In genomic region chr10:43396928-43397624, GRCh38 we compare ENCODE assay signal across 8 cellular contexts. TPM values are rescaled to one million over a fixed set of nuclear protein-coding genes. Genes with fewer than 3 reads are reported as not detected.
A peak's percentile ranks its signal among the peaks of the same experiment; 100 is the strongest.
DNase-seq lines count a peak whose midpoint lies in the region; ATAC-seq and TF ChIP-seq lines count a peak whose summit lies in the region.

No MANE protein-coding gene starts in this region.

- H3K4me2 ChIP-seq in osteoblast (ENCODE audit: insufficient read depth, low read length), result peak overlapping the region; percentile 81

- peaks cover 17% of the 10 kb centered on the region for H3K4me1 Mint-ChIP-seq in glutamatergic neuron (ENCODE audit: low read depth, unreplicated experiment)

- peak overlapping the region; percentile 56 for H2AFZ ChIP-seq in osteoblast (ENCODE audit: low read length)

- H4K20me1 ChIP-seq in osteoblast (ENCODE audit: insufficient read depth, low read length), result peaks cover 76% of the 10 kb centered on the region

- H3K27me3 Mint-ChIP-seq in glutamatergic neuron (ENCODE audit: unreplicated experiment), result peaks cover 13% of the 10 kb centered on the region

- in situ Hi-C loops in SK-MEL-5 (cut with HindIII; ENCODE audit: low pct_unique_long_range_greater_than_20kb, low sequenced_read_pairs), result no loop called here
- in situ Hi-C loops in transverse colon (cut with MboI; ENCODE audit: low pct_ligation_motif_present in 1 of 4, low pct_unique_long_range_greater_than_20kb in 1 of 4, low sequenced_read_pairs in 3 of 4), result loop anchor here in 1 of 4 donors (5.0 kb wide), 1 partner anchor 55 kb away; no protein-coding TSS in a partner anchor

- H3K27ac ChIP-seq in osteoblast (ENCODE audit: low read depth, low read length) (peak overlapping the region; percentile 57), transverse colon (peak overlapping the region; percentile 98 to 100 (median 99))

- 0% methylated on average over 47 of the region's 70 CpGs; no CpG with 5 or more reads in 1 of the 2 donors for WGBS in transverse colon (ENCODE audit: low coverage in 1 of 2), 2 donors

- H3K36me3 Mint-ChIP-seq in activated naive CD4-positive, alpha-beta T cell treated with anti-CD3 and anti-CD28 coated beads, Interleukin-2, amount 50 U/mL, for 72 hours, result peaks cover 45 to 50% of the 10 kb centered on the region in 2 donors
- peaks cover 4% of the 10 kb centered on the region for H3K36me3 Mint-ChIP-seq in glutamatergic neuron (ENCODE audit: unreplicated experiment)

- H3K27me3 ChIP-seq in osteoblast (ENCODE audit: insufficient read depth, low read length) (no peaks in the 10 kb centered on the region), transverse colon (no peaks in the 10 kb centered on the region)

- H3K4me3 ChIP-seq in osteoblast (ENCODE audit: insufficient read depth, low read length), result peak overlapping the region; percentile 77
- peak overlapping the region; percentile 62 to 86 (median 69) for H3K4me3 ChIP-seq in transverse colon

- TF ChIP-seq CTCF in glutamatergic neuron (IDR thresholded peaks at IDR 0.05; ENCODE audit: partially characterized antibody, unreplicated experiment) (no peak), osteoblast (IDR thresholded peaks at IDR 0.05; ENCODE audit: extremely low read depth, low read depth, low read length) (no peak), transverse colon (IDR thresholded peaks at IDR 0.05) (no peak)

- H3K36me3 ChIP-seq in osteoblast (ENCODE audit: insufficient read depth, low read length), result peaks cover 31% of the 10 kb centered on the region
- H3K36me3 ChIP-seq in transverse colon, result peaks cover 0 to 24% (median 6%) of the 10 kb centered on the region in 4 donors

- no peaks in the 10 kb centered on the region for H3K9me3 ChIP-seq in osteoblast (ENCODE audit: low read depth, low read length)
- no peaks in the 10 kb centered on the region for H3K9me3 ChIP-seq in transverse colon

- intact Hi-C loops in transverse colon (cut with DNase I; ENCODE audit: low total_unique reads), result no loop called here

- peak; percentile 81 for ATAC-seq in GM21825 (IDR thresholded peaks at IDR 0.05; ENCODE audit: unreplicated experiment)
- ATAC-seq in activated naive CD4-positive, alpha-beta T cell treated with anti-CD3 and anti-CD28 coated beads, Interleukin-2, amount 50 U/mL, for 72 hours, result peak; percentile 82 to 84

- TF ChIP-seq EP300 in transverse colon (IDR thresholded peaks at IDR 0.05; ENCODE audit: low read depth), result peak; percentile 23

- H3K27ac Mint-ChIP-seq in activated naive CD4-positive, alpha-beta T cell treated with anti-CD3 and anti-CD28 coated beads, Interleukin-2, amount 50 U/mL, for 72 hours, result peak overlapping the region; percentile 81 to 98
- peak overlapping the region; percentile 89 for H3K27ac Mint-ChIP-seq in glutamatergic neuron (ENCODE audit: unreplicated experiment)

- peak; percentile 94 for DNase-seq in EL
- DNase-seq in KG1 (lab: John Stamatoyannopoulos, UW), result peak; percentile 53
- DNase-seq in SK-MEL-5 (ENCODE audit: low read depth, low spot score), result peak; percentile 87
- DNase-seq in activated naive CD4-positive, alpha-beta T cell treated with anti-CD3 and anti-CD28 coated beads, Interleukin-2, amount 50 U/mL, for 72 hours (ENCODE audit: low spot score in 2 of 2), result peak; percentile 82 to 95
- peak; percentile 81 for DNase-seq in glutamatergic neuron
- DNase-seq in osteoblast (ENCODE audit: insufficient read length, low spot score, missing footprints), result peak; percentile 96
- DNase-seq in transverse colon, result peak; percentile 95

- peak overlapping the region; percentile 92 for H3K4me3 Mint-ChIP-seq in glutamatergic neuron (ENCODE audit: unreplicated experiment)

- peaks cover 98% of the 10 kb centered on the region for H3K79me2 ChIP-seq in osteoblast (ENCODE audit: insufficient read depth, low read length)

- no peaks in the 10 kb centered on the region for H3K9me3 Mint-ChIP-seq in activated naive CD4-positive, alpha-beta T cell treated with anti-CD3 and anti-CD28 coated beads, Interleukin-2, amount 50 U/mL, for 72 hours
- peaks cover 6% of the 10 kb centered on the region for H3K9me3 Mint-ChIP-seq in glutamatergic neuron (ENCODE audit: unreplicated experiment)

- peak; percentile 83 for TF ChIP-seq POLR2A in transverse colon (IDR thresholded peaks at IDR 0.05)

- H3K4me1 ChIP-seq in osteoblast (ENCODE audit: insufficient read depth, low read length) (peaks cover 39% of the 10 kb centered on the region), transverse colon (peaks cover 33 to 73% (median 50%) of the 10 kb centered on the region in 4 donors)

RNA-seq across cellular contexts. Expression of gene HNRNPF, which starts 11.9 kb away (rescaled TPM):
- 265 and 297 TPM in 2 replicates for total RNA-seq in SK-MEL-5 (2014; rRNA removed; shearing (Covaris generic))
- polyA plus RNA-seq in SK-MEL-5 (2015; cell fraction: cytosol; rRNA removed), result 220 and 276 TPM in 2 replicates
- 158 and 177 TPM in 2 replicates for polyA plus RNA-seq in SK-MEL-5 (2015; cell fraction: nucleus; rRNA removed)
- 100 to 1,000 TPM; 410 to 434 TPM for total RNA-seq in activated naive CD4-positive, alpha-beta T cell treated with anti-CD3 and anti-CD28 coated beads, Interleukin-2, amount 50 U/mL, for 72 hours
- total RNA-seq in glutamatergic neuron (ENCODE audit: unreplicated experiment) (99.7 TPM), osteoblast (221 and 229 TPM in 2 replicates), transverse colon (100 to 1,000 TPM; 127 to 171 (median 155) TPM)

RNA-seq across cellular contexts. Expression of gene FXYD4, which starts 25.6 kb away (rescaled TPM):
- total RNA-seq in SK-MEL-5 (2014; rRNA removed; shearing (Covaris generic)), result not detected in 2 replicates
- polyA plus RNA-seq in SK-MEL-5 (2015; cell fraction: cytosol; rRNA removed), result not detected in 2 replicates
- not detected in 2 replicates for polyA plus RNA-seq in SK-MEL-5 (2015; cell fraction: nucleus; rRNA removed)
- total RNA-seq in activated naive CD4-positive, alpha-beta T cell treated with anti-CD3 and anti-CD28 coated beads, Interleukin-2, amount 50 U/mL, for 72 hours, result not detected
- total RNA-seq in glutamatergic neuron (ENCODE audit: unreplicated experiment) (not detected), osteoblast (not detected in 2 replicates), transverse colon (not detected)

RNA-seq across cellular contexts. Expression of gene ZNF487, which starts 39.8 kb away (rescaled TPM):
- 1.7 and 2.9 TPM in 2 replicates for total RNA-seq in SK-MEL-5 (2014; rRNA removed; shearing (Covaris generic))
- 0.09 and 0.38 TPM in 2 replicates for polyA plus RNA-seq in SK-MEL-5 (2015; cell fraction: cytosol; rRNA removed)
- 0.64 and 6.1 TPM in 2 replicates for polyA plus RNA-seq in SK-MEL-5 (2015; cell fraction: nucleus; rRNA removed)
- 1 to 10 TPM; 2.7 to 4.1 TPM for total RNA-seq in activated naive CD4-positive, alpha-beta T cell treated with anti-CD3 and anti-CD28 coated beads, Interleukin-2, amount 50 U/mL, for 72 hours
- total RNA-seq in glutamatergic neuron (ENCODE audit: unreplicated experiment) (2.1 TPM), osteoblast (8.3 and 9.4 TPM in 2 replicates), transverse colon (10 to 100 TPM in 1 of 4 donors, 1 to 10 TPM in 3; 6.3 to 15.0 (median 7.9) TPM)

Comparison
In these comparisons a context has a peak if more than half of its experiments do, and no peak if none do; other contexts are left out.
1. Peak in every context shown above with its lines: DNase-seq, ATAC-seq, H3K4me3 ChIP-seq and H3K27ac ChIP-seq.